8 cellular contexts compared by ENCODE assay signal in genomic region chr11:64787526-64788320, GRCh38. TPM values are rescaled to one million over a fixed set of nuclear protein-coding genes. Genes with fewer than 3 reads are reported as not detected.
DNase-seq lines count a peak whose midpoint lies in the region; ATAC-seq and TF ChIP-seq lines count a peak whose summit lies in the region.

No MANE protein-coding gene starts in this region.

- H3K9me3 Mint-ChIP-seq in activated CD4-positive, alpha-beta T cell treated with anti-CD3 and anti-CD28 coated beads for 36 hours (ENCODE audit: low read depth), result no peaks in the 10 kb centered on the region
- H3K9me3 Mint-ChIP-seq in activated naive CD8-positive, alpha-beta T cell treated with anti-CD3 and anti-CD28 coated beads for 36 hours, result no peaks in the 10 kb centered on the region

- peaks cover 0 to 6% (median 0%) of the 10 kb centered on the region in 3 donors for H3K36me3 ChIP-seq in Peyer's patch

- ATAC-seq in activated CD4-positive, alpha-beta T cell treated with anti-CD3 and anti-CD28 coated beads for 36 hours, result peak; percentile 78
- ATAC-seq in GM21723 (IDR thresholded peaks at IDR 0.05; ENCODE audit: unreplicated experiment) (no peak), GM21423 (IDR thresholded peaks at IDR 0.05; ENCODE audit: unreplicated experiment) (no peak)

- no peak for TF ChIP-seq POLR2A in Peyer's patch (IDR thresholded peaks at IDR 0.05)

- no peaks in the 10 kb centered on the region for H3K9me3 ChIP-seq in Peyer's patch

- H3K4me3 ChIP-seq in Peyer's patch, result no peak overlapping the region

- H3K36me3 Mint-ChIP-seq in activated CD4-positive, alpha-beta T cell treated with anti-CD3 and anti-CD28 coated beads for 36 hours (ENCODE audit: low read depth), result peaks cover 8% of the 10 kb centered on the region
- H3K36me3 Mint-ChIP-seq in activated naive CD8-positive, alpha-beta T cell treated with anti-CD3 and anti-CD28 coated beads for 36 hours, result no peaks in the 10 kb centered on the region

- peak; percentile 79 for DNase-seq in activated CD4-positive, alpha-beta T cell treated with anti-CD3 and anti-CD28 coated beads for 36 hours
- DNase-seq in activated CD4-positive, alpha-beta T cell treated with anti-CD3 and anti-CD28 coated beads for 1 hour, result no peak
- DNase-seq in Peyer's patch (peak; percentile 72 to 90 (median 86)), cardiac septum (ENCODE audit: low spot score) (peak; percentile 79), renal cortical epithelial cell (ENCODE audit: low read depth) (peak; percentile 28)
- no peak for DNase-seq in activated naive CD8-positive, alpha-beta T cell treated with anti-CD3 and anti-CD28 coated beads for 36 hours

- H3K27ac Mint-ChIP-seq in activated CD4-positive, alpha-beta T cell treated with anti-CD3 and anti-CD28 coated beads for 36 hours, result no peak overlapping the region
- peak overlapping the region; percentile 48 for H3K27ac Mint-ChIP-seq in activated naive CD8-positive, alpha-beta T cell treated with anti-CD3 and anti-CD28 coated beads for 36 hours

- POLR2A ChIA-PET in activated CD4-positive, alpha-beta T cell treated with anti-CD3 and anti-CD28 coated beads for 36 hours (lab: Charles Lee), result no interaction called here

- CTCF ChIA-PET in activated CD4-positive, alpha-beta T cell treated with anti-CD3 and anti-CD28 coated beads for 36 hours (lab: Charles Lee), result interaction anchor here (0.5 to 1.8 kb wide), 7 partner anchors 10 to 26 kb away, joined by 3 to 5 read pairs (median 3); partner anchors contain the start of gene MEN1

- no peaks in the 10 kb centered on the region for H3K27me3 ChIP-seq in Peyer's patch

- H3K4me1 ChIP-seq in Peyer's patch, result peaks cover 0 to 12% (median 0%) of the 10 kb centered on the region in 4 donors

- peak; percentile 68 to 82 (median 74) for TF ChIP-seq CTCF in Peyer's patch (IDR thresholded peaks at IDR 0.05)

- intact Hi-C loops in activated CD4-positive, alpha-beta T cell treated with anti-CD3 and anti-CD28 coated beads for 36 hours (cut with DNase I, micrococcal nuclease), result loop anchor here in 1 of 2 experiments (1.0 kb wide), 1 partner anchor 107 kb away; no protein-coding TSS in a partner anchor
- intact Hi-C loops in cardiac septum (cut with DNase I), result no loop called here

- no peaks in the 10 kb centered on the region for H3K27me3 Mint-ChIP-seq in activated CD4-positive, alpha-beta T cell treated with anti-CD3 and anti-CD28 coated beads for 36 hours
- no peaks in the 10 kb centered on the region for H3K27me3 Mint-ChIP-seq in activated naive CD8-positive, alpha-beta T cell treated with anti-CD3 and anti-CD28 coated beads for 36 hours

- peaks cover 9% of the 10 kb centered on the region for H3K4me1 Mint-ChIP-seq in activated CD4-positive, alpha-beta T cell treated with anti-CD3 and anti-CD28 coated beads for 36 hours
- peaks cover 6% of the 10 kb centered on the region for H3K4me1 Mint-ChIP-seq in activated naive CD8-positive, alpha-beta T cell treated with anti-CD3 and anti-CD28 coated beads for 36 hours

- peak overlapping the region in 2 of 4 donors; percentile 34 to 38 for H3K27ac ChIP-seq in Peyer's patch

- H3K4me3 Mint-ChIP-seq in activated CD4-positive, alpha-beta T cell treated with anti-CD3 and anti-CD28 coated beads for 36 hours, result no peak overlapping the region
- no peak overlapping the region for H3K4me3 Mint-ChIP-seq in activated naive CD8-positive, alpha-beta T cell treated with anti-CD3 and anti-CD28 coated beads for 36 hours

RNA-seq across cellular contexts. Expression of gene SF1, which starts 9.4 kb away (rescaled TPM):
- total RNA-seq in activated CD4-positive, alpha-beta T cell treated with anti-CD3 and anti-CD28 coated beads for 36 hours, result 100 to 1,000 TPM; 318 to 362 TPM
- total RNA-seq in Peyer's patch (100 to 1,000 TPM; 247 to 621 (median 392) TPM), cardiac septum (175 TPM), renal cortical epithelial cell (38.4 and 161 TPM in 2 replicates)
- total RNA-seq in activated naive CD8-positive, alpha-beta T cell treated with anti-CD3 and anti-CD28 coated beads for 36 hours, result 100 to 1,000 TPM; 453 to 463 TPM

RNA-seq across cellular contexts. Expression of gene MAP4K2, which starts 15.3 kb away (rescaled TPM):
- total RNA-seq in activated CD4-positive, alpha-beta T cell treated with anti-CD3 and anti-CD28 coated beads for 36 hours, result 10 to 100 TPM; 54.0 to 57.3 TPM
- total RNA-seq in Peyer's patch (10 to 100 TPM in 3 of 4 donors, 1 to 10 TPM in 1; 3.3 to 34.7 (median 20.3) TPM), cardiac septum (6.7 TPM), renal cortical epithelial cell (13.2 and 16.0 TPM in 2 replicates)
- 10 to 100 TPM; 60.4 to 63.8 TPM for total RNA-seq in activated naive CD8-positive, alpha-beta T cell treated with anti-CD3 and anti-CD28 coated beads for 36 hours

RNA-seq across cellular contexts. Expression of gene MEN1, which starts 22.6 kb away (rescaled TPM):
- 10 to 100 TPM; 34.8 to 38.5 TPM for total RNA-seq in activated CD4-positive, alpha-beta T cell treated with anti-CD3 and anti-CD28 coated beads for 36 hours
- total RNA-seq in Peyer's patch (10 to 100 TPM; 20.3 to 47.0 (median 31.9) TPM), cardiac septum (8.6 TPM), renal cortical epithelial cell (7.5 and 34.4 TPM in 2 replicates)
- 10 to 100 TPM; 35.8 to 37.0 TPM for total RNA-seq in activated naive CD8-positive, alpha-beta T cell treated with anti-CD3 and anti-CD28 coated beads for 36 hours

RNA-seq across cellular contexts. Expression of gene PYGM, which starts 27.9 kb away (rescaled TPM):
- total RNA-seq in activated CD4-positive, alpha-beta T cell treated with anti-CD3 and anti-CD28 coated beads for 36 hours, result 1 to 10 TPM in 1 of 2 experiments, under 1 TPM in 1; 0.87 to 1.5 TPM
- total RNA-seq in Peyer's patch (1 to 10 TPM in 3 of 4 donors, not detected in 1; 2.4 to 5.0 (median 2.5) TPM), cardiac septum (42.5 TPM), renal cortical epithelial cell (0.05 TPM in 1 of 2 replicates, not detected in the other)
- total RNA-seq in activated naive CD8-positive, alpha-beta T cell treated with anti-CD3 and anti-CD28 coated beads for 36 hours, result 1 to 10 TPM; 1.6 to 1.8 TPM

RNA-seq across cellular contexts. Expression of gene RASGRP2, which starts 43.8 kb away (rescaled TPM):
- 1 to 10 TPM; 5.6 to 5.9 TPM for total RNA-seq in activated CD4-positive, alpha-beta T cell treated with anti-CD3 and anti-CD28 coated beads for 36 hours
- 100 to 1,000 TPM in 1 of 4 donors, 10 to 100 TPM in 3; 11.5 to 210 (median 16.0) TPM for total RNA-seq in Peyer's patch
- 1 to 10 TPM; 3.5 to 4.6 TPM for total RNA-seq in activated naive CD8-positive, alpha-beta T cell treated with anti-CD3 and anti-CD28 coated beads for 36 hours
- total RNA-seq in cardiac septum, result 30.8 TPM
- 0.05 TPM in 1 of 2 replicates, not detected in the other for total RNA-seq in renal cortical epithelial cell

Comparison
In these comparisons a context has a peak if more than half of its experiments do, and no peak if none do; other contexts are left out.
1. DNase-seq: peak in activated CD4-positive, alpha-beta T cell treated with anti-CD3 and anti-CD28 coated beads for 36 hours (single experiment), Peyer's patch (3 of 3), cardiac septum (single experiment) and renal cortical epithelial cell (single experiment); none in activated CD4-positive, alpha-beta T cell treated with anti-CD3 and anti-CD28 coated beads for 1 hour (single experiment) and activated naive CD8-positive, alpha-beta T cell treated with anti-CD3 and anti-CD28 coated beads for 36 hours (single experiment).